15 cellular contexts compared by ENCODE assay signal in genomic region chr11:102191832-102192231, GRCh38.
"Had no signal": no experiment of that assay in that cellular context is flagged by ENCODE, and none has a peak within 500 bp of the region (broad histone marks: within the 10 kb centered on the region; RNA-seq: fewer than 3 reads in every experiment).

No MANE protein-coding gene starts in this region.

- H3K4me1 ChIP-seq: adrenal gland had no signal

- H3K27ac Mint-ChIP-seq: activated CD4-positive, alpha-beta T cell treated with anti-CD3 and anti-CD28 coated beads, Interleukin-2, amount 10 ng/mL, durations not matched to agents 24 days and 14 days; activated naive CD4-positive, alpha-beta T cell treated with anti-CD3 and anti-CD28 coated beads, Interleukin-2, amount 10 ng/mL, durations not matched to agents 7 days and 5 days; activated T-helper 17 cell treated with anti-CD3 and anti-CD28 coated beads, Interleukin-2, amount 50 U/mL, for 72 hours had no signal

- H3K27me3 ChIP-seq: adrenal gland, dorsolateral prefrontal cortex, esophagus muscularis mucosa, transverse colon had no signal

- H3K4me3 Mint-ChIP-seq: activated CD4-positive, alpha-beta T cell treated with anti-CD3 and anti-CD28 coated beads, Interleukin-2, amount 10 ng/mL, durations not matched to agents 24 days and 14 days; activated naive CD4-positive, alpha-beta T cell treated with anti-CD3 and anti-CD28 coated beads, Interleukin-2, amount 10 ng/mL, durations not matched to agents 7 days and 5 days; activated T-helper 17 cell treated with anti-CD3 and anti-CD28 coated beads, Interleukin-2, amount 50 U/mL, for 72 hours had no signal

- H3K36me3 Mint-ChIP-seq: activated naive CD4-positive, alpha-beta T cell treated with anti-CD3 and anti-CD28 coated beads, Interleukin-2, amount 10 ng/mL, durations not matched to agents 7 days and 5 days had no signal

- ATAC-seq: activated T-helper 17 cell treated with anti-CD3 and anti-CD28 coated beads, Interleukin-2, amount 50 U/mL, for 72 hours had no signal

- H3K4me1 Mint-ChIP-seq: activated CD4-positive, alpha-beta T cell treated with anti-CD3 and anti-CD28 coated beads, Interleukin-2, amount 10 ng/mL, durations not matched to agents 24 days and 14 days; activated naive CD4-positive, alpha-beta T cell treated with anti-CD3 and anti-CD28 coated beads, Interleukin-2, amount 10 ng/mL, durations not matched to agents 7 days and 5 days; activated T-helper 17 cell treated with anti-CD3 and anti-CD28 coated beads, Interleukin-2, amount 50 U/mL, for 72 hours had no signal

- H3K4me3 ChIP-seq: adrenal gland, dorsolateral prefrontal cortex, esophagus muscularis mucosa, SK-N-MC, transverse colon had no signal

- H3K27ac ChIP-seq: adrenal gland, dorsolateral prefrontal cortex, esophagus muscularis mucosa, SK-N-MC, transverse colon, WERI-Rb-1 had no signal

- H3K36me3 ChIP-seq: adrenal gland, esophagus muscularis mucosa, transverse colon, WERI-Rb-1 had no signal

- H3K9me3 ChIP-seq: adrenal gland, esophagus muscularis mucosa, transverse colon had no signal

- DNase-seq: activated CD4-positive, alpha-beta T cell treated with anti-CD3 and anti-CD28 coated beads, Interleukin-2, amount 10 ng/mL, durations not matched to agents 24 days and 14 days; activated naive CD4-positive, alpha-beta T cell treated with anti-CD3 and anti-CD28 coated beads, Interleukin-2, amount 10 ng/mL, durations not matched to agents 7 days and 5 days; activated T-cell treated with anti-CD3 and anti-CD28 coated beads for 4 hours; adrenal gland; dorsolateral prefrontal cortex; head of caudate nucleus; left colon; mammary epithelial cell; stimulated activated CD4-positive, alpha-beta T cell treated with anti-CD3 and anti-CD28 coated beads, Interleukin-15, amount 100 ng/mL, for 24 hours; T-helper 1 cell; transverse colon; WERI-Rb-1 had no signal

- H3K9me3 Mint-ChIP-seq: activated CD4-positive, alpha-beta T cell treated with anti-CD3 and anti-CD28 coated beads, Interleukin-2, amount 10 ng/mL, durations not matched to agents 24 days and 14 days; activated naive CD4-positive, alpha-beta T cell treated with anti-CD3 and anti-CD28 coated beads, Interleukin-2, amount 10 ng/mL, durations not matched to agents 7 days and 5 days; activated T-helper 17 cell treated with anti-CD3 and anti-CD28 coated beads, Interleukin-2, amount 50 U/mL, for 72 hours had no signal
